In genomic region chr19:49403404-49404187, GRCh38 we compare ENCODE assay signal across 1 cellular context.
TF ChIP-seq lines count a peak whose summit lies in the region.

No MANE protein-coding gene starts in this region.

TF ChIP-seq in HEK293, 187 proteins besides CTCF, POLR2A, EP300 and RAD21 (continued from another document and continues in another):
- TF ChIP-seq, protein P1, sequence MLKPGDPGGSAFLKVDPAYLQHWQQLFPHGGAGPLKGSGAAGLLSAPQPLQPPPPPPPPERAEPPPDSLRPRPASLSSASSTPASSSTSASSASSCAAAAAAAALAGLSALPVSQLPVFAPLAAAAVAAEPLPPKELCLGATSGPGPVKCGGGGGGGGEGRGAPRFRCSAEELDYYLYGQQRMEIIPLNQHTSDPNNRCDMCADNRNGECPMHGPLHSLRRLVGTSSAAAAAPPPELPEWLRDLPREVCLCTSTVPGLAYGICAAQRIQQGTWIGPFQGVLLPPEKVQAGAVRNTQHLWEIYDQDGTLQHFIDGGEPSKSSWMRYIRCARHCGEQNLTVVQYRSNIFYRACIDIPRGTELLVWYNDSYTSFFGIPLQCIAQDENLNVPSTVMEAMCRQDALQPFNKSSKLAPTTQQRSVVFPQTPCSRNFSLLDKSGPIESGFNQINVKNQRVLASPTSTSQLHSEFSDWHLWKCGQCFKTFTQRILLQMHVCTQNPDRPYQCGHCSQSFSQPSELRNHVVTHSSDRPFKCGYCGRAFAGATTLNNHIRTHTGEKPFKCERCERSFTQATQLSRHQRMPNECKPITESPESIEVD (tag by site-specific recombination; IDR thresholded peaks at IDR 0.05), result no peak
- TF ChIP-seq ZNF530 (tag by site-specific recombination; IDR thresholded peaks at IDR 0.05; ENCODE audit: low read depth) (no peak), YY1 (tag by site-specific recombination; IDR thresholded peaks at IDR 0.05) (no peak), ZNF76 (tag by site-specific recombination; IDR thresholded peaks at IDR 0.05; ENCODE audit: borderline replicate concordance, low read depth) (no peak), ZNF169 (tag by site-specific recombination; IDR thresholded peaks at IDR 0.05) (no peak), KLF9 (tag by site-specific recombination; IDR thresholded peaks at IDR 0.05; ENCODE audit: low read depth) (no peak), ZNF132 (tag by site-specific recombination; IDR thresholded peaks at IDR 0.05; ENCODE audit: borderline replicate concordance) (no peak), ZIC2 (tag by site-specific recombination; IDR thresholded peaks at IDR 0.05) (peak; percentile 93), ZNF473 (tag by site-specific recombination; IDR thresholded peaks at IDR 0.05) (no peak), ZNF670 (tag by site-specific recombination; IDR thresholded peaks at IDR 0.05; ENCODE audit: low read depth) (no peak), SP3 (tag by site-specific recombination; IDR thresholded peaks at IDR 0.05) (peak; percentile 25; the same call in 1 of the 2 replicates), ZBTB8A (tag by site-specific recombination; IDR thresholded peaks at IDR 0.05) (no peak), ZNF830 (tag by site-specific recombination; IDR thresholded peaks at IDR 0.05; ENCODE audit: low read depth) (no peak), ZNF433 (tag by site-specific recombination; IDR thresholded peaks at IDR 0.05; ENCODE audit: low read depth) (no peak), ZNF404 (tag by site-specific recombination; IDR thresholded peaks at IDR 0.05) (no peak), ZBTB1 (tag by site-specific recombination; IDR thresholded peaks at IDR 0.05) (no peak), ZNF221 (tag by site-specific recombination; IDR thresholded peaks at IDR 0.05; ENCODE audit: borderline replicate concordance) (no peak), SCRT1 (tag by site-specific recombination; IDR thresholded peaks at IDR 0.05; ENCODE audit: borderline replicate concordance) (no peak), ZNF341 (tag by site-specific recombination; IDR thresholded peaks at IDR 0.05; ENCODE audit: low read depth) (peak; percentile 96), KLF1 (tag by site-specific recombination; IDR thresholded peaks at IDR 0.05) (no peak), ZNF626 (tag by site-specific recombination; IDR thresholded peaks at IDR 0.05) (no peak), ZNF274 (IDR thresholded peaks at IDR 0.05; ENCODE audit: low read length) (no peak), ZNF274 (tag by site-specific recombination; IDR thresholded peaks at IDR 0.05; ENCODE audit: borderline replicate concordance) (no peak), ZFP37 (tag by site-specific recombination; IDR thresholded peaks at IDR 0.05) (no peak), FEZF1 (tag by site-specific recombination; IDR thresholded peaks at IDR 0.05) (peak; percentile 32), ZNF544 (tag by site-specific recombination; IDR thresholded peaks at IDR 0.05) (no peak), WT1 (tag by site-specific recombination; IDR thresholded peaks at IDR 0.05) (peak; percentile 55; the same call in 1 of the 2 replicates), SP7 (tag by site-specific recombination; IDR thresholded peaks at IDR 0.05) (peak; percentile 87), ZNF202 (tag by site-specific recombination; IDR thresholded peaks at IDR 0.05; ENCODE audit: borderline replicate concordance) (no peak), ZNF623 (tag by site-specific recombination; IDR thresholded peaks at IDR 0.05) (no peak), ZNF133 (tag by site-specific recombination; IDR thresholded peaks at IDR 0.05) (no peak), ZNF37A (tag by site-specific recombination; IDR thresholded peaks at IDR 0.05) (no peak), ZNF707 (tag by site-specific recombination; IDR thresholded peaks at IDR 0.05) (no peak), ZNF223 (tag by site-specific recombination; IDR thresholded peaks at IDR 0.05) (peak; percentile 85), ZNF654 (tag by site-specific recombination; IDR thresholded peaks at IDR 0.05; ENCODE audit: low read depth) (no peak), BCL6B (tag by site-specific recombination; IDR thresholded peaks at IDR 0.05) (no peak), IKZF3 (tag by site-specific recombination; IDR thresholded peaks at IDR 0.05) (peak; percentile 91), ZNF335 (tag by site-specific recombination; conservative IDR thresholded peaks at IDR 0.05) (peak; percentile 61), ZNF785 (tag by site-specific recombination; IDR thresholded peaks at IDR 0.05) (no peak), ZSCAN4 (tag by site-specific recombination; IDR thresholded peaks at IDR 0.05) (no peak), PRDM2 (tag by site-specific recombination; IDR thresholded peaks at IDR 0.05; ENCODE audit: borderline replicate concordance) (no peak), OSR2 (tag by site-specific recombination; IDR thresholded peaks at IDR 0.05) (peak; percentile 95), ZNF660 (tag by site-specific recombination; IDR thresholded peaks at IDR 0.05) (peak; percentile 82)
- TF ChIP-seq, protein P2, sequence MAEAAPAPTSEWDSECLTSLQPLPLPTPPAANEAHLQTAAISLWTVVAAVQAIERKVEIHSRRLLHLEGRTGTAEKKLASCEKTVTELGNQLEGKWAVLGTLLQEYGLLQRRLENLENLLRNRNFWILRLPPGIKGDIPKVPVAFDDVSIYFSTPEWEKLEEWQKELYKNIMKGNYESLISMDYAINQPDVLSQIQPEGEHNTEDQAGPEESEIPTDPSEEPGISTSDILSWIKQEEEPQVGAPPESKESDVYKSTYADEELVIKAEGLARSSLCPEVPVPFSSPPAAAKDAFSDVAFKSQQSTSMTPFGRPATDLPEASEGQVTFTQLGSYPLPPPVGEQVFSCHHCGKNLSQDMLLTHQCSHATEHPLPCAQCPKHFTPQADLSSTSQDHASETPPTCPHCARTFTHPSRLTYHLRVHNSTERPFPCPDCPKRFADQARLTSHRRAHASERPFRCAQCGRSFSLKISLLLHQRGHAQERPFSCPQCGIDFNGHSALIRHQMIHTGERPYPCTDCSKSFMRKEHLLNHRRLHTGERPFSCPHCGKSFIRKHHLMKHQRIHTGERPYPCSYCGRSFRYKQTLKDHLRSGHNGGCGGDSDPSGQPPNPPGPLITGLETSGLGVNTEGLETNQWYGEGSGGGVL (tag by site-specific recombination; IDR thresholded peaks at IDR 0.05), result peak; percentile 99
- TF ChIP-seq, protein P3, sequence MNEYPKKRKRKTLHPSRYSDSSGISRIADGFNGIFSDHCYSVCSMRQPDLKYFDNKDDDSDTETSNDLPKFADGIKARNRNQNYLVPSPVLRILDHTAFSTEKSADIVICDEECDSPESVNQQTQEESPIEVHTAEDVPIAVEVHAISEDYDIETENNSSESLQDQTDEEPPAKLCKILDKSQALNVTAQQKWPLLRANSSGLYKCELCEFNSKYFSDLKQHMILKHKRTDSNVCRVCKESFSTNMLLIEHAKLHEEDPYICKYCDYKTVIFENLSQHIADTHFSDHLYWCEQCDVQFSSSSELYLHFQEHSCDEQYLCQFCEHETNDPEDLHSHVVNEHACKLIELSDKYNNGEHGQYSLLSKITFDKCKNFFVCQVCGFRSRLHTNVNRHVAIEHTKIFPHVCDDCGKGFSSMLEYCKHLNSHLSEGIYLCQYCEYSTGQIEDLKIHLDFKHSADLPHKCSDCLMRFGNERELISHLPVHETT (tag by site-specific recombination; IDR thresholded peaks at IDR 0.05), result no peak
- TF ChIP-seq, protein P4, sequence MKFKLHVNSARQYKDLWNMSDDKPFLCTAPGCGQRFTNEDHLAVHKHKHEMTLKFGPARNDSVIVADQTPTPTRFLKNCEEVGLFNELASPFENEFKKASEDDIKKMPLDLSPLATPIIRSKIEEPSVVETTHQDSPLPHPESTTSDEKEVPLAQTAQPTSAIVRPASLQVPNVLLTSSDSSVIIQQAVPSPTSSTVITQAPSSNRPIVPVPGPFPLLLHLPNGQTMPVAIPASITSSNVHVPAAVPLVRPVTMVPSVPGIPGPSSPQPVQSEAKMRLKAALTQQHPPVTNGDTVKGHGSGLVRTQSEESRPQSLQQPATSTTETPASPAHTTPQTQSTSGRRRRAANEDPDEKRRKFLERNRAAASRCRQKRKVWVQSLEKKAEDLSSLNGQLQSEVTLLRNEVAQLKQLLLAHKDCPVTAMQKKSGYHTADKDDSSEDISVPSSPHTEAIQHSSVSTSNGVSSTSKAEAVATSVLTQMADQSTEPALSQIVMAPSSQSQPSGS (tag by site-specific recombination; IDR thresholded peaks at IDR 0.05; ENCODE audit: low read depth), result no peak
- TF ChIP-seq, protein P5, sequence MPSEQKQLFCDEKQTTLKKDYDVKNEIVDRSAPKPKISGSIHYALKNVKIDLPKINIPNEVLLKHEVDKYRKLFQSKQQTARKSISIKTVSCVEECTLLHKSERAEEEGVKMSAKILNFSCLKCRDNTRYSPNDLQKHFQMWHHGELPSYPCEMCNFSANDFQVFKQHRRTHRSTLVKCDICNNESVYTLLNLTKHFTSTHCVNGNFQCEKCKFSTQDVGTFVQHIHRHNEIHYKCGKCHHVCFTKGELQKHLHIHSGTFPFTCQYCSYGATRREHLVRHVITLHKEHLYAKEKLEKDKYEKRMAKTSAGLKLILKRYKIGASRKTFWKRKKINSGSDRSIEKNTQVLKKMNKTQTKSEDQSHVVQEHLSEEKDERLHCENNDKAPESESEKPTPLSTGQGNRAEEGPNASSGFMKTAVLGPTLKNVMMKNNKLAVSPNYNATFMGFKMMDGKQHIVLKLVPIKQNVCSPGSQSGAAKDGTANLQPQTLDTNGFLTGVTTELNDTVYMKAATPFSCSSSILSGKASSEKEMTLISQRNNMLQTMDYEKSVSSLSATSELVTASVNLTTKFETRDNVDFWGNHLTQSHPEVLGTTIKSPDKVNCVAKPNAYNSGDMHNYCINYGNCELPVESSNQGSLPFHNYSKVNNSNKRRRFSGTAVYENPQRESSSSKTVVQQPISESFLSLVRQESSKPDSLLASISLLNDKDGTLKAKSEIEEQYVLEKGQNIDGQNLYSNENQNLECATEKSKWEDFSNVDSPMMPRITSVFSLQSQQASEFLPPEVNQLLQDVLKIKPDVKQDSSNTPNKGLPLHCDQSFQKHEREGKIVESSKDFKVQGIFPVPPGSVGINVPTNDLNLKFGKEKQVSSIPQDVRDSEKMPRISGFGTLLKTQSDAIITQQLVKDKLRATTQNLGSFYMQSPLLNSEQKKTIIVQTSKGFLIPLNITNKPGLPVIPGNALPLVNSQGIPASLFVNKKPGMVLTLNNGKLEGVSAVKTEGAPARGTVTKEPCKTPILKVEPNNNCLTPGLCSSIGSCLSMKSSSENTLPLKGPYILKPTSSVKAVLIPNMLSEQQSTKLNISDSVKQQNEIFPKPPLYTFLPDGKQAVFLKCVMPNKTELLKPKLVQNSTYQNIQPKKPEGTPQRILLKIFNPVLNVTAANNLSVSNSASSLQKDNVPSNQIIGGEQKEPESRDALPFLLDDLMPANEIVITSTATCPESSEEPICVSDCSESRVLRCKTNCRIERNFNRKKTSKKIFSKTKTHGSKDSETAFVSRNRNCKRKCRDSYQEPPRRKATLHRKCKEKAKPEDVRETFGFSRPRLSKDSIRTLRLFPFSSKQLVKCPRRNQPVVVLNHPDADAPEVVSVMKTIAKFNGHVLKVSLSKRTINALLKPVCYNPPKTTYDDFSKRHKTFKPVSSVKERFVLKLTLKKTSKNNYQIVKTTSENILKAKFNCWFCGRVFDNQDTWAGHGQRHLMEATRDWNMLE (tag by site-specific recombination; conservative IDR thresholded peaks at IDR 0.05; ENCODE audit: low read depth), result no peak
